Comparison of ENCODE assay signal across 34 cellular contexts in the genomic region with DNA sequence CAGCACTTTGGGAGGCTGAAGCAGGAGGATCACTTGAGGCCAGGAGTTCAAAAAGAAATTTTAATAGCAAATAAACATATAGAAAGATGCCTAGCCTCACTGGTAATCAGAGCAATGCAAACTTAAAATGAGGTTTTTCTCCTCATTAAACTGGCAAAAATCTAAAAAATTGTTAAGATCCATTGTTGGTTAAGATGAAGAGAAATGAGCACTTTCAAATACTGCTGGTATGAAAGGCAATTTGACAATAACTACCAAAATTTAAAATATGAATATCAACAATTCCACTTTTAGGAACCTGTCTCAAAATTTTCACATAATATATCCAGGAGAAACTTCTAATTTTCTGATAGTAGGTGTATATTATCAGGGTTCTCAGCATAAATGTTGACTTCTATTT.
"Had no signal": no experiment of that assay in that cellular context is flagged by ENCODE, and none has a peak within 500 bp of the region (broad histone marks: within the 10 kb centered on the region; RNA-seq: fewer than 3 reads in every experiment).

No MANE protein-coding gene starts in this region.

- H3K27ac ChIP-seq: adrenal gland, body of pancreas, brain microvascular endothelial cell, breast epithelium, cardiac muscle cell had no signal

- H3K36me3 ChIP-seq: brain microvascular endothelial cell, breast epithelium, cardiac muscle cell had no signal

- H3K9me3 ChIP-seq: adrenal gland, ascending aorta, body of pancreas, breast epithelium had no signal

- H3K4me1 ChIP-seq: breast epithelium had no signal

- FAIRE-seq: astrocyte, bronchial epithelial cell had no signal

- H3K27me3 ChIP-seq: adrenal gland, ascending aorta, body of pancreas, breast epithelium, cardiac muscle cell had no signal

- DNase-seq: activated effector memory CD4-positive, alpha-beta T cell treated with anti-CD3 and anti-CD28 coated beads, Interleukin-2, amount 50 U/mL, for 16 hours; activated effector memory CD4-positive, alpha-beta T cell treated with Interleukin-2 at 50 U/mL for 16 hours; activated gamma-delta T cell; activated gamma-delta T cell treated with Interleukin-2 at 50 U/mL for 16 hours; activated naive CD4-positive, alpha-beta T cell; activated naive CD4-positive, alpha-beta T cell treated with anti-CD3 and anti-CD28 coated beads for 36 hours; activated naive CD4-positive, alpha-beta T cell treated with anti-CD3 and anti-CD28 coated beads, Interleukin-2, amount 10 ng/mL, durations not matched to agents 7 days and 5 days; activated naive CD4-positive, alpha-beta T cell treated with anti-CD3 and anti-CD28 coated beads, Interleukin-2, amount 50 U/mL, for 16 hours; activated naive CD4-positive, alpha-beta T cell treated with Interleukin-2 at 50 U/mL for 16 hours; activated naive CD8-positive, alpha-beta T cell treated with anti-CD3 and anti-CD28 coated beads for 36 hours; activated naive CD8-positive, alpha-beta T cell treated with anti-CD3 and anti-CD28 coated beads, Interleukin-2, amount 10 ng/mL, durations not matched to agents 7 days and 5 days; activated naive CD8-positive, alpha-beta T cell treated with anti-CD3 and anti-CD28 coated beads, Interleukin-2, amount 50 U/mL, for 24 hours; activated T-cell treated with anti-CD3 and anti-CD28 coated beads, Interleukin-2, amount 50 U/mL, for 1 hour; activated T-cell treated with anti-CD3 and anti-CD28 coated beads, Interleukin-2, amount 50 U/mL, for 24 hours; activated T-cell treated with anti-CD3 and anti-CD28 coated beads, Interleukin-2, amount 50 U/mL, for 4 hours; activated T-cell treated with anti-CD3 and anti-CD28 coated beads, Interleukin-2, amount 50 U/mL, for 48 hours; activated T-cell treated with anti-CD3 and anti-CD28 coated beads, Interleukin-2, amount 50 U/mL, for 72 hours; adrenal gland; amniotic stem cell; amygdala; anterior cingulate cortex; aorta; body of pancreas; brain microvascular endothelial cell; caudate nucleus; central memory CD4-positive, alpha-beta T cell; cerebellar nuclear complex had no signal

- H3K4me3 ChIP-seq: adrenal gland, ascending aorta, body of pancreas, breast epithelium, cardiac muscle cell had no signal

- ATAC-seq: activated naive CD4-positive, alpha-beta T cell treated with anti-CD3 and anti-CD28 coated beads, Interleukin-2, amount 50 U/mL, for 72 hours; activated naive CD8-positive, alpha-beta T cell treated with anti-CD3 and anti-CD28 coated beads, Interleukin-2, amount 50 U/mL, for 24 hours; activated T-cell treated with anti-CD3 and anti-CD28 coated beads, Interleukin-2, amount 50 U/mL, for 4 hours; activated T-cell treated with anti-CD3 and anti-CD28 coated beads, Interleukin-2, amount 50 U/mL, for 72 hours; activated T-helper 17 cell treated with anti-CD3 and anti-CD28 coated beads, Interleukin-2, amount 50 U/mL, for 72 hours; body of pancreas had no signal
